Comparison of ENCODE assay signal across 1 cellular context in genomic region chr2:240400319-240401161, GRCh38.
TF ChIP-seq lines count a peak whose summit lies in the region.

No MANE protein-coding gene starts in this region.

TF ChIP-seq in IMR-90, 13 proteins besides CTCF, POLR2A, EP300 and RAD21:
- TF ChIP-seq CEBPB (IDR thresholded peaks at IDR 0.05; ENCODE audit: low read depth, low read length), result no peak
- TF ChIP-seq SMC3 (IDR thresholded peaks at IDR 0.05; ENCODE audit: low read depth, low read length), result no peak
